In the genomic region with DNA sequence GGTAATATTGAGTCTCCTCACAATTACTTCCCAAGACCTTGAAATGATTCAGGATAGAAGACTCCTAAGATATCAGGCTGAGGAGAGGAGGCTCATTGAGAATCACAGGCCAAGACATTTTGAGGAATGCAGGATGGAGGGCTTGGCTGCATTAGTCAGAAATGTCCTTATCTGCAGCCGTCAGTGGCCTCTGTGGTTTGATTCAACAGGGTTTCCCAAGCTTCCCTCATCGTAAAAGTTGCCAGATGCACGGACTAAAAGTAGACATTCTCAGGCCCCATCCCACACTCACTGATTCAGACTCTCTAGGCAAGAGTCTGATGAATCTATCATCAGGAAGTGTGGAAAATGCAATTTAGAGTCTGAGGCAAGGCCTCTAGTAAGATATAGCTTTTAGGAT, we compare ENCODE assay signal across 1 cellular context.
TF ChIP-seq lines count a peak whose summit lies in the region.

No MANE protein-coding gene starts in this region.

TF ChIP-seq in SK-N-SH, 30 proteins besides CTCF, POLR2A, EP300 and RAD21 (continued from another document):
- TF ChIP-seq FOSL2 (IDR thresholded peaks at IDR 0.05; ENCODE audit: borderline replicate concordance, low read depth) (peak; percentile 72), RCOR1 (IDR thresholded peaks at IDR 0.05; ENCODE audit: low read length) (no peak), NFIC (IDR thresholded peaks at IDR 0.05; ENCODE audit: borderline replicate concordance) (peak; percentile 77), YY1 (IDR thresholded peaks at IDR 0.05; ENCODE audit: low read depth) (peak; percentile 56; the same call in 1 of the 2 replicates), GATA2 (CRISPR knock-in tag; IDR thresholded peaks at IDR 0.05) (no peak), NRF1 (IDR thresholded peaks at IDR 0.05; ENCODE audit: low read depth, low read length) (no peak), FOXM1 (IDR thresholded peaks at IDR 0.05; ENCODE audit: low read depth) (no peak), POLR2AphosphoS5 (IDR thresholded peaks at IDR 0.05; ENCODE audit: low read depth, low read length) (peak; percentile 19; the same call in 1 of the 2 replicates), JUND (IDR thresholded peaks at IDR 0.05) (peak; percentile 74), ELF1 (IDR thresholded peaks at IDR 0.05) (peak; percentile 52; the same call in 1 of the 2 replicates)
- TF ChIP-seq, protein P1, sequence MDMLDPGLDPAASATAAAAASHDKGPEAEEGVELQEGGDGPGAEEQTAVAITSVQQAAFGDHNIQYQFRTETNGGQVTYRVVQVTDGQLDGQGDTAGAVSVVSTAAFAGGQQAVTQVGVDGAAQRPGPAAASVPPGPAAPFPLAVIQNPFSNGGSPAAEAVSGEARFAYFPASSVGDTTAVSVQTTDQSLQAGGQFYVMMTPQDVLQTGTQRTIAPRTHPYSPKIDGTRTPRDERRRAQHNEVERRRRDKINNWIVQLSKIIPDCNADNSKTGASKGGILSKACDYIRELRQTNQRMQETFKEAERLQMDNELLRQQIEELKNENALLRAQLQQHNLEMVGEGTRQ (IDR thresholded peaks at IDR 0.05; ENCODE audit: borderline replicate concordance, low read depth, low read length) = no peak
- TF ChIP-seq, protein P2, sequence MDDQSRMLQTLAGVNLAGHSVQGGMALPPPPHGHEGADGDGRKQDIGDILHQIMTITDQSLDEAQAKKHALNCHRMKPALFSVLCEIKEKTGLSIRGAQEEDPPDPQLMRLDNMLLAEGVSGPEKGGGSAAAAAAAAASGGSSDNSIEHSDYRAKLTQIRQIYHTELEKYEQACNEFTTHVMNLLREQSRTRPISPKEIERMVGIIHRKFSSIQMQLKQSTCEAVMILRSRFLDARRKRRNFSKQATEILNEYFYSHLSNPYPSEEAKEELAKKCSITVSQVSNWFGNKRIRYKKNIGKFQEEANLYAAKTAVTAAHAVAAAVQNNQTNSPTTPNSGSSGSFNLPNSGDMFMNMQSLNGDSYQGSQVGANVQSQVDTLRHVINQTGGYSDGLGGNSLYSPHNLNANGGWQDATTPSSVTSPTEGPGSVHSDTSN (IDR thresholded peaks at IDR 0.05) = peak; percentile 82
- TF ChIP-seq, protein P3, sequence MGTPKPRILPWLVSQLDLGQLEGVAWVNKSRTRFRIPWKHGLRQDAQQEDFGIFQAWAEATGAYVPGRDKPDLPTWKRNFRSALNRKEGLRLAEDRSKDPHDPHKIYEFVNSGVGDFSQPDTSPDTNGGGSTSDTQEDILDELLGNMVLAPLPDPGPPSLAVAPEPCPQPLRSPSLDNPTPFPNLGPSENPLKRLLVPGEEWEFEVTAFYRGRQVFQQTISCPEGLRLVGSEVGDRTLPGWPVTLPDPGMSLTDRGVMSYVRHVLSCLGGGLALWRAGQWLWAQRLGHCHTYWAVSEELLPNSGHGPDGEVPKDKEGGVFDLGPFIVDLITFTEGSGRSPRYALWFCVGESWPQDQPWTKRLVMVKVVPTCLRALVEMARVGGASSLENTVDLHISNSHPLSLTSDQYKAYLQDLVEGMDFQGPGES (IDR thresholded peaks at IDR 0.05; ENCODE audit: low read depth, low read length) = no peak
